8 cellular contexts compared by ENCODE assay signal in genomic region chr2:49770919-49771318, GRCh38.
DNase-seq lines count a peak whose midpoint lies in the region; ATAC-seq and TF ChIP-seq lines count a peak whose summit lies in the region.

No MANE protein-coding gene starts in this region.

- 61 to 62% methylated on average over 4 of the region's 4 CpGs for WGBS in heart right ventricle, 2 donors

- H3K36me3 Mint-ChIP-seq in stimulated activated naive B cell treated with anti-CD40 and anti-IgM and Interleukin-4, amounts not matched to agents 10 μg/mL and 1 μg/mL and 100 μg/mL, for 72 hours, result no peaks in the 10 kb centered on the region
- no peaks in the 10 kb centered on the region for H3K36me3 Mint-ChIP-seq in T-helper 2 cell treated with Interferon-gamma antibody and Interleukin-4, amounts not matched to agents 5 μg/mL and 100 μg/mL, for 36 hours (ENCODE audit: low read depth)

- no peak overlapping the region for H3K9ac ChIP-seq in PC-3 (ENCODE audit: low read length)

- no peak overlapping the region for H3K4me2 ChIP-seq in PC-3 (ENCODE audit: low read length)

- intact Hi-C loops in PC-3 (cut with micrococcal nuclease) (no loop called here), heart right ventricle (cut with DNase I) (loop anchor here in 7 of 10 donors (2.0 to 10.0 kb wide), 4 partner anchors 371 to 634 kb away; no protein-coding TSS in a partner anchor)

- no peaks in the 10 kb centered on the region for H3K27me3 ChIP-seq in PC-3 (ENCODE audit: low read length)
- H3K27me3 ChIP-seq in heart right ventricle, result no peaks in the 10 kb centered on the region

- ATAC-seq in PC-3 (no peak; the same call in 1 of the 2 replicates), heart right ventricle (peak; percentile 12 to 91 (median 74)), GM19467 (IDR thresholded peaks at IDR 0.05; ENCODE audit: unreplicated experiment) (no peak)
- peak; percentile 42 to 49 for ATAC-seq in stimulated activated naive B cell treated with anti-CD40 and anti-IgM and Interleukin-4, amounts not matched to agents 10 μg/mL and 1 μg/mL and 100 μg/mL, for 72 hours (replicated peaks)

- no TSS peak for BruUV-seq in PC-3 (replicated peaks; lab: Mats Ljungman, UMichigan)

- no peaks in the 10 kb centered on the region for H4K20me1 ChIP-seq in PC-3 (ENCODE audit: low read length)

- no peaks in the 10 kb centered on the region for H3K4me1 Mint-ChIP-seq in stimulated activated naive B cell treated with anti-CD40 and anti-IgM and Interleukin-4, amounts not matched to agents 10 μg/mL and 1 μg/mL and 100 μg/mL, for 72 hours
- no peaks in the 10 kb centered on the region for H3K4me1 Mint-ChIP-seq in T-helper 2 cell treated with Interferon-gamma antibody and Interleukin-4, amounts not matched to agents 5 μg/mL and 100 μg/mL, for 36 hours (ENCODE audit: low read depth)

- no peak overlapping the region for H3K27ac Mint-ChIP-seq in stimulated activated naive B cell treated with anti-CD40 and anti-IgM and Interleukin-4, amounts not matched to agents 10 μg/mL and 1 μg/mL and 100 μg/mL, for 72 hours
- no peak overlapping the region for H3K27ac Mint-ChIP-seq in T-helper 2 cell treated with Interferon-gamma antibody and Interleukin-4, amounts not matched to agents 5 μg/mL and 100 μg/mL, for 36 hours

- no peaks in the 10 kb centered on the region for H3K9me3 Mint-ChIP-seq in stimulated activated naive B cell treated with anti-CD40 and anti-IgM and Interleukin-4, amounts not matched to agents 10 μg/mL and 1 μg/mL and 100 μg/mL, for 72 hours
- no peaks in the 10 kb centered on the region for H3K9me3 Mint-ChIP-seq in T-helper 2 cell treated with Interferon-gamma antibody and Interleukin-4, amounts not matched to agents 5 μg/mL and 100 μg/mL, for 36 hours

- no peaks in the 10 kb centered on the region for H3K4me1 ChIP-seq in PC-3 (ENCODE audit: insufficient read depth, low read length)
- H3K4me1 ChIP-seq in heart right ventricle, result no peaks in the 10 kb centered on the region

- no peak overlapping the region for H2AFZ ChIP-seq in PC-3 (ENCODE audit: low read length)

- H3K9me3 ChIP-seq in PC-3 (ENCODE audit: low read length) (no peaks in the 10 kb centered on the region), heart right ventricle (no peaks in the 10 kb centered on the region)

- H3K27me3 Mint-ChIP-seq in stimulated activated naive B cell treated with anti-CD40 and anti-IgM and Interleukin-4, amounts not matched to agents 10 μg/mL and 1 μg/mL and 100 μg/mL, for 72 hours, result no peaks in the 10 kb centered on the region
- H3K27me3 Mint-ChIP-seq in T-helper 2 cell treated with Interferon-gamma antibody and Interleukin-4, amounts not matched to agents 5 μg/mL and 100 μg/mL, for 36 hours (ENCODE audit: low read depth), result no peaks in the 10 kb centered on the region

- CTCF ChIA-PET in PC-3 (lab: Charles Lee), result interaction anchor here (1.0 kb wide), 1 partner anchor 631 kb away, joined by 4 read pairs; no protein-coding TSS in a partner anchor

- no peak overlapping the region for H3K4me3 ChIP-seq in PC-3 (ENCODE audit: low read length)
- H3K4me3 ChIP-seq in heart right ventricle, result no peak overlapping the region

- no peaks in the 10 kb centered on the region for H3K79me2 ChIP-seq in PC-3 (ENCODE audit: low read length)

- DNase-seq in SKM-1 treated with dmso at 0.1 percent for 144 hours (lab: John Stamatoyannopoulos, UW; ENCODE audit: unreplicated experiment), result peak; percentile 10
- DNase-seq in SKM-1 (lab: John Stamatoyannopoulos, UW; ENCODE audit: unreplicated experiment), result no peak
- peak; percentile 36 for DNase-seq in PC-3
- DNase-seq in heart right ventricle, result peak; percentile 17 to 22
- DNase-seq in stimulated activated naive B cell treated with anti-CD40 and anti-IgM and Interleukin-4, amounts not matched to agents 10 μg/mL and 1 μg/mL and 100 μg/mL, for 72 hours, result no peak
- no peak for DNase-seq in HuH-7.5 (ENCODE audit: low spot score)
- no peak for DNase-seq in T-helper 2 cell treated with Interferon-gamma antibody and Interleukin-4, amounts not matched to agents 5 μg/mL and 100 μg/mL, for 36 hours (ENCODE audit: low spot score)

- H3K9me2 ChIP-seq in PC-3 (replicated peaks; ENCODE audit: low read length), result no peaks in the 10 kb centered on the region

- H3K27ac ChIP-seq in PC-3 (ENCODE audit: low read length), result no peak overlapping the region
- H3K27ac ChIP-seq in heart right ventricle, result no peak overlapping the region

- H3K4me3 Mint-ChIP-seq in stimulated activated naive B cell treated with anti-CD40 and anti-IgM and Interleukin-4, amounts not matched to agents 10 μg/mL and 1 μg/mL and 100 μg/mL, for 72 hours, result no peak overlapping the region
- no peak overlapping the region for H3K4me3 Mint-ChIP-seq in T-helper 2 cell treated with Interferon-gamma antibody and Interleukin-4, amounts not matched to agents 5 μg/mL and 100 μg/mL, for 36 hours

- H3K36me3 ChIP-seq in PC-3 (ENCODE audit: low read depth, low read length) (no peaks in the 10 kb centered on the region), heart right ventricle (no peaks in the 10 kb centered on the region)

- TF ChIP-seq CTCF in PC-3 (conservative IDR thresholded peaks at IDR 0.05; ENCODE audit: low read depth, low read length), result peak; percentile 40
- peak in 8 of 9 donors; percentile 4 to 55 (median 44) for TF ChIP-seq CTCF in heart right ventricle (IDR thresholded peaks at IDR 0.05)

- no peaks in the 10 kb centered on the region for H3F3A ChIP-seq in PC-3 (ENCODE audit: low read length, unreplicated experiment)

- POLR2A ChIA-PET in PC-3 (lab: Charles Lee; ENCODE audit: unreplicated experiment), result no interaction called here

Comparison
In these comparisons a context has a peak if more than half of its experiments do, and no peak if none do; other contexts are left out.
1. DNase-seq: peak in SKM-1 treated with dmso at 0.1 percent for 144 hours (single experiment), PC-3 (single experiment) and heart right ventricle (2 of 2); none in SKM-1 (single experiment), stimulated activated naive B cell treated with anti-CD40 and anti-IgM and Interleukin-4, amounts not matched to agents 10 μg/mL and 1 μg/mL and 100 μg/mL, for 72 hours (single experiment), HuH-7.5 (single experiment) and T-helper 2 cell treated with Interferon-gamma antibody and Interleukin-4, amounts not matched to agents 5 μg/mL and 100 μg/mL, for 36 hours (single experiment).
2. ATAC-seq: peak in heart right ventricle (8 of 8) and stimulated activated naive B cell treated with anti-CD40 and anti-IgM and Interleukin-4, amounts not matched to agents 10 μg/mL and 1 μg/mL and 100 μg/mL, for 72 hours (2 of 2); none in PC-3 (single experiment) and GM19467 (single experiment).